Comparison of ENCODE assay signal across 11 cellular contexts in the genomic region with DNA sequence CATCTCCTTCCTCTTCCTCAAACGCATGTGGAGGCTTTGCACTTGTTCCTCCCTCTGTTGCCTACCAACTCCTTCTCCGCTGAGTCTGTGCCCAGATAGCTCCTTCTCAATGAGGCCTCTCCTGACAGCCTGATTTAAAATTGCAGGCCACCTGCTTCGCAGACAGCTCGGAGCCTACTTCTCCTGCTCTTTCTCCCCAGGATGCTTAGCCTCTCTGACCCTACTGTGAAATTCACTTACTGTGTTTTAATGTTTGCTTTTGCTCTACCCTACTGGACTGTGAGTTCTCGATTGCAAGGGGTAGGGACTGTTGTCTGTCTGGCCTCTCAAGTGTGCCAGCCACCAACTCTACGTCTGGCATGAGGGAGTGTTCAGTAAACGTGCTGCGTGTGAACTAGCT.
DNase-seq lines count a peak whose midpoint lies in the region; ATAC-seq lines count a peak whose summit lies in the region.
"Had no signal": no experiment of that assay in that cellular context is flagged by ENCODE, and none has a peak within 500 bp of the region (broad histone marks: within the 10 kb centered on the region; RNA-seq: fewer than 3 reads in every experiment).

No MANE protein-coding gene starts in this region.

- H3K9me3 Mint-ChIP-seq in dendritic cell treated with granulocyte-macrophage colony-stimulating factor and Interleukin-4, amounts not matched to agents 40 ng/mL and 50 ng/mL, for 4 days, result no peaks in the 10 kb centered on the region
- H3K9me3 Mint-ChIP-seq: naive B cell had no signal

- ATAC-seq in HG02763 (IDR thresholded peaks at IDR 0.05; ENCODE audit: unreplicated experiment), result no peak

- H3K27me3 Mint-ChIP-seq in dendritic cell treated with granulocyte-macrophage colony-stimulating factor and Interleukin-4, amounts not matched to agents 40 ng/mL and 50 ng/mL, for 4 days, result no peaks in the 10 kb centered on the region
- H3K27me3 Mint-ChIP-seq: naive B cell had no signal

- no peak overlapping the region for H3K4me3 Mint-ChIP-seq in dendritic cell treated with granulocyte-macrophage colony-stimulating factor and Interleukin-4, amounts not matched to agents 40 ng/mL and 50 ng/mL, for 4 days
- H3K4me3 Mint-ChIP-seq: naive B cell had no signal

- DNase-seq in Ammon's horn (ENCODE audit: low spot score), result peak; percentile 23
- peak; percentile 26 for DNase-seq in MV-4-11 (lab: John Stamatoyannopoulos, UW)
- DNase-seq in NCI-H524 treated with DMSO at 0.1 percent for 48 hours (lab: John Stamatoyannopoulos, UW), result peak; percentile 19
- DNase-seq in stimulated activated CD4-positive, alpha-beta T cell treated with anti-CD3 and anti-CD28 coated beads, Interleukin-2, amount 100 ng/mL, for 48 hours, result no peak
- DNase-seq in DMS53 treated with DMSO at 0.1 percent for 48 hours (lab: John Stamatoyannopoulos, UW; ENCODE audit: unreplicated experiment), result no peak
- no peak for DNase-seq in UCSD-AML1 (lab: John Stamatoyannopoulos, UW; ENCODE audit: unreplicated experiment)
- DNase-seq: activated effector memory CD4-positive, alpha-beta T cell treated with Interleukin-2 at 50 U/mL for 16 hours; naive B cell; tibial artery had no signal

- H3K36me3 Mint-ChIP-seq in dendritic cell treated with granulocyte-macrophage colony-stimulating factor and Interleukin-4, amounts not matched to agents 40 ng/mL and 50 ng/mL, for 4 days (ENCODE audit: low read depth), result no peaks in the 10 kb centered on the region
- H3K36me3 Mint-ChIP-seq: naive B cell had no signal

- H3K4me1 Mint-ChIP-seq in dendritic cell treated with granulocyte-macrophage colony-stimulating factor and Interleukin-4, amounts not matched to agents 40 ng/mL and 50 ng/mL, for 4 days (ENCODE audit: low read depth), result peaks cover 41% of the 10 kb centered on the region

- intact Hi-C loops in dendritic cell treated with granulocyte-macrophage colony-stimulating factor and Interleukin-4, amounts not matched to agents 40 ng/mL and 50 ng/mL, for 4 days (cut with micrococcal nuclease), result no loop called here

- peak overlapping the region; percentile 6 for H3K27ac Mint-ChIP-seq in dendritic cell treated with granulocyte-macrophage colony-stimulating factor and Interleukin-4, amounts not matched to agents 40 ng/mL and 50 ng/mL, for 4 days

Comparison
In these comparisons a context has a peak if more than half of its experiments do, and no peak if none do; other contexts are left out.
1. DNase-seq: peak in Ammon's horn (single experiment), MV-4-11 (single experiment) and NCI-H524 treated with DMSO at 0.1 percent for 48 hours (single experiment); none in stimulated activated CD4-positive, alpha-beta T cell treated with anti-CD3 and anti-CD28 coated beads, Interleukin-2, amount 100 ng/mL, for 48 hours (0 of 2), DMS53 treated with DMSO at 0.1 percent for 48 hours (single experiment) and UCSD-AML1 (single experiment).